In the genomic region with DNA sequence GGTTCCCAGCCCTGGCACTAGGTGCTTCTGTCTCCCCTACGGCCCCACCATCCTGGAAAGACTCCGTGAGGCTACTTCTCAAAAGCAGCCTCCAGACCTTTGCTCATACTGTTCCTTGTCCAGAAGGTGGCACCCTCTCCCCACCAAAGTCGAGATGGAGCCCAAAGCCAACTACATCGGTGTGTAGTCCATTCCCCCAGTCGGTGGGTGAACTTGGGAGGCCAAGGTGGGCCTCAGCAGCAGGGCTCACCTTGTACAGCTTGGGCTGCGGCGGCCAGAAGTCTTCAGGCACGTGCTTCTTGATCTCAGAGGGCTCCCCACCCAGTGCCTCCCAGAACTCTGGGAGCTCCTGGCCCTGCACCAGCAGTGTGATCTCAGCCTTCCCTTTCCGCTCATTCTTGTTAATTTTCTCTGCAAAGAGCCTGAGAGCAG, we compare ENCODE assay signal across 9 cellular contexts. TPM values are rescaled to one million over a fixed set of nuclear protein-coding genes. Genes with fewer than 3 reads are reported as not detected.
DNase-seq lines count a peak whose midpoint lies in the region; ATAC-seq, FAIRE-seq and TF ChIP-seq lines count a peak whose summit lies in the region.
"Had no signal": no experiment of that assay in that cellular context is flagged by ENCODE, and none has a peak within 500 bp of the region (broad histone marks: within the 10 kb centered on the region; RNA-seq: fewer than 3 reads in every experiment).

No MANE protein-coding gene starts in this region.

- TF ChIP-seq EP300 in A549 (IDR thresholded peaks at IDR 0.05), result no peak
- no peak for TF ChIP-seq EP300 in HepG2 (IDR thresholded peaks at IDR 0.05; ENCODE audit: low read depth in 2 of 2, low read length in 2 of 2)
- TF ChIP-seq EP300 in HepG2 (CRISPR knock-in tag; IDR thresholded peaks at IDR 0.05; ENCODE audit: borderline replicate concordance), result no peak

- DNase-seq in A549 (ENCODE audit: low read depth in 1 of 2, low spot score in 1 of 2), result peak; percentile 83 to 98
- peak; percentile 95 for DNase-seq in GM13977 (ENCODE audit: low spot score)
- peak; percentile 69 for DNase-seq in NCI-H2227 (lab: John Stamatoyannopoulos, UW; ENCODE audit: unreplicated experiment)
- peak; percentile 56 for DNase-seq in activated CD4-positive, alpha-beta T cell treated with anti-CD3 and anti-CD28 coated beads for 1 hour
- peak; percentile 83 for DNase-seq in cerebellum (ENCODE audit: low spot score)
- peak; percentile 56 for DNase-seq in HepG2 (ENCODE audit: low spot score)
- DNase-seq in stimulated activated CD4-positive, alpha-beta T cell treated with anti-CD3 and anti-CD28 coated beads, TNF-alpha, amount 100 ng/mL, for 1 hour (ENCODE audit: low read depth in 3 of 3, low spot score in 1 of 3), result peak; percentile 34 to 45 (median 35)

- H3K79me2 ChIP-seq in HepG2 (ENCODE audit: insufficient read depth, low read length), result no peaks in the 10 kb centered on the region

- BruUV-seq in HepG2 (replicated peaks; lab: Mats Ljungman, UMichigan), result no TSS peak

- H3K4me2 ChIP-seq in A549 (no peak overlapping the region), HepG2 (ENCODE audit: low read depth, low read length) (no peak overlapping the region)

- 27% methylated on average over 9 of the region's 9 CpGs for WGBS in A549 (ENCODE audit: missing lambda C conversion rate)
- WGBS in HepG2 (ENCODE audit: low lambda C conversion rate), result 52% methylated on average over 9 of the region's 9 CpGs

- no peak overlapping the region for H3K9ac ChIP-seq in HepG2 (ENCODE audit: insufficient read depth, low read depth, low read length)

- no peak for TF ChIP-seq POLR2A in A549 (IDR thresholded peaks at IDR 0.05; ENCODE audit: low read length)
- no peak for TF ChIP-seq POLR2A in HepG2 (IDR thresholded peaks at IDR 0.05; ENCODE audit: insufficient read depth in 1 of 2, low read depth in 2 of 2, low read length in 2 of 2)

- peaks cover 10% of the 10 kb centered on the region; the same call in 2 of the 3 replicates for H3K4me1 ChIP-seq in A549
- no peaks in the 10 kb centered on the region for H3K4me1 ChIP-seq in HepG2 (ENCODE audit: insufficient read depth, low read length)

- H3K27me3 ChIP-seq in HepG2 (ENCODE audit: control insufficient read depth in 1 of 2, insufficient read depth in 2 of 2, low read length in 2 of 2), result no peaks in the 10 kb centered on the region

- no peaks in the 10 kb centered on the region for H4K20me1 ChIP-seq in HepG2 (ENCODE audit: insufficient read depth, low read length)

- FAIRE-seq in A549 (lab: Jason Lieb, UNC), result peak; percentile 96
- FAIRE-seq in HepG2 (lab: Jason Lieb, UNC), result peak; percentile 77

- no peak overlapping the region for H2AFZ ChIP-seq in HepG2 (ENCODE audit: low read length)

- in situ Hi-C loops in GM13977 (cut with MboI; ENCODE audit: low pct_unique_long_range_greater_than_20kb, low sequenced_read_pairs, unreplicated experiment), result no loop called here
- in situ Hi-C loops in HepG2 (cut with HindIII; ENCODE audit: extremely low pct_ligation_motif_present, low pct_unique_long_range_greater_than_20kb), result no loop called here

- H3K27ac ChIP-seq in A549, result 0 out of 6 replicates have a peak overlapping the region, but pooled peaks of 1 of the 2 experiments have one; percentile 10
- H3K27ac ChIP-seq in HepG2 (ENCODE audit: extremely low read length, insufficient read depth, low read length), result no peak overlapping the region

- peak; percentile 86 for TF ChIP-seq CTCF in A549 (IDR thresholded peaks at IDR 0.05)
- peak; percentile 74 for TF ChIP-seq CTCF in GM13977 (IDR thresholded peaks at IDR 0.05; ENCODE audit: extremely low read depth, insufficient read depth, missing control alignments)
- peak; percentile 89 for TF ChIP-seq CTCF in HepG2 (CRISPR knock-in tag; IDR thresholded peaks at IDR 0.05)

- intact Hi-C loops in HepG2 (cut with micrococcal nuclease; ENCODE audit: unreplicated experiment), result no loop called here

- ATAC-seq in A549 (peak; percentile 73 to 87), HepG2 (peak; percentile 71), HG03432 (IDR thresholded peaks at IDR 0.05; ENCODE audit: unreplicated experiment) (no peak)

- peak; percentile 85 to 88 for TF ChIP-seq RAD21 in A549 (conservative IDR thresholded peaks at IDR 0.05 in 1 of 2, IDR thresholded peaks at IDR 0.05 in 1 of 2)
- peak; percentile 74; the same call in 1 of the 2 replicates for TF ChIP-seq RAD21 in HepG2 (CRISPR knock-in tag; IDR thresholded peaks at IDR 0.05)

- H3K9me3 ChIP-seq in A549, result no peaks in the 10 kb centered on the region
- H3K9me3 ChIP-seq in HepG2 (ENCODE audit: low read length), result no peaks in the 10 kb centered on the region

- H3K4me3 ChIP-seq in A549, result no peak overlapping the region
- H3K4me3 ChIP-seq in HepG2 (replicated peaks in 1 of 3; ENCODE audit: insufficient read depth in 1 of 3, low read depth in 2 of 3, low read length in 3 of 3), result no peak overlapping the region
- H3K4me3 ChIP-seq: skin epidermis had no signal

- H3K36me3 ChIP-seq in HepG2 (replicated peaks in 1 of 2; ENCODE audit: control insufficient read depth in 1 of 2, insufficient read depth in 2 of 2, low read length in 2 of 2), result peaks cover 39 to 71% of the 10 kb centered on the region in 2 experiments

- POLR2A ChIA-PET in A549 (lab: Yijun Ruan, JAX) (interaction anchor here (0.9 kb wide), 1 partner anchor 11 kb away, joined by 3 read pairs; a partner anchor contains a TSS), HepG2 (lab: Yijun Ruan, JAX) (interaction anchor here (1.8 kb wide), 1 partner anchor 11 kb away, joined by 5 read pairs; no protein-coding TSS in a partner anchor)

- CTCF ChIA-PET in A549 (lab: Yijun Ruan, JAX) (interaction anchor here (0.5 to 6.8 kb wide), 26 partner anchors 8 to 988 kb away, joined by 3 to 103 read pairs (median 4); a partner anchor contains a TSS), HepG2 (lab: Yijun Ruan, JAX; ENCODE audit: low intra/inter-chr PET ratio, low total read pairs) (interaction anchor here (1.0 to 1.1 kb wide), 2 partner anchors 71 to 130 kb away, joined by 3 read pairs; a partner anchor contains a TSS)

RNA-seq across cellular contexts. Expression of a gene that starts 10.2 kb away (rescaled TPM):
- 280 and 299 TPM in 2 replicates for polyA plus RNA-seq in A549 (2011; rRNA removed)
- polyA plus RNA-seq in A549 (2012; cell fraction: cytosol; rRNA removed), result 403 and 473 TPM in 2 replicates
- 1,130 and 1,454 TPM in 2 replicates for polyA plus RNA-seq in A549 (2012; cell fraction: nucleus; rRNA removed)
- polyA plus RNA-seq in A549 (2017; fragmentation: RNase III; extraction: RNeasy Plus Mini Kit Qiagen cat#74134 plus additional on column Dnase treatment), result 222 to 265 TPM (median 253 TPM) in 3 replicates
- polyA minus RNA-seq in A549 (2011; rRNA and poly(A)+ RNA removed), result 463 and 500 TPM in 2 replicates
- total RNA-seq in cerebellum, result 53.4 TPM
- 130 and 135 TPM in 2 replicates for total RNA-seq in HepG2 (2016; rRNA removed; fragmentation: Illumina TruSeq; extraction: Trizol)
- total RNA-seq in HepG2 (2016; cell fraction: cytosol; rRNA removed; fragmentation: Illumina TruSeq; extraction: Trizol; ENCODE audit: low read depth), result 20.5 and 23.1 TPM in 2 replicates
- total RNA-seq in HepG2 (2016; cell fraction: insoluble cytoplasmic fraction; rRNA removed; fragmentation: Illumina TruSeq; extraction: Trizol), result 123 and 124 TPM in 2 replicates
- 56.6 and 58.5 TPM in 2 replicates for total RNA-seq in HepG2 (2016; cell fraction: membrane; rRNA removed; fragmentation: Illumina TruSeq; extraction: Trizol)
- 79.3 and 83.0 TPM in 2 replicates for total RNA-seq in HepG2 (2016; cell fraction: nucleus; rRNA removed; fragmentation: Illumina TruSeq; extraction: Trizol)
- polyA plus RNA-seq in HepG2 (2011; rRNA removed), result 303 and 324 TPM in 2 replicates
- 189 and 265 TPM in 2 replicates for polyA plus RNA-seq in HepG2 (2011; cell fraction: cytosol; rRNA removed)
- polyA plus RNA-seq in HepG2 (2011; cell fraction: nucleus; rRNA removed), result 685 and 845 TPM in 2 replicates
- polyA plus RNA-seq in HepG2 (2012), result 108 and 130 TPM in 2 replicates
- 15.6 and 17.4 TPM in 2 replicates for polyA plus RNA-seq in HepG2 (2016; cell fraction: cytosol; fragmentation: Illumina TruSeq; extraction: Trizol; ENCODE audit: low read depth)
- 140 and 172 TPM in 2 replicates for polyA plus RNA-seq in HepG2 (2016; cell fraction: insoluble cytoplasmic fraction; fragmentation: Illumina TruSeq; extraction: Trizol; ENCODE audit: low read depth)
- polyA plus RNA-seq in HepG2 (2016; cell fraction: membrane; fragmentation: Illumina TruSeq; extraction: Trizol; ENCODE audit: low read depth), result 37.0 and 39.8 TPM in 2 replicates
- polyA plus RNA-seq in HepG2 (2016; cell fraction: nucleus; fragmentation: Illumina TruSeq; extraction: Trizol; ENCODE audit: insufficient read depth, low read depth), result 198 and 202 TPM in 2 replicates
- 413 and 442 TPM in 2 replicates for polyA minus RNA-seq in HepG2 (2011; rRNA and poly(A)+ RNA removed; ENCODE audit: low replicate concordance)
- polyA minus RNA-seq in HepG2 (2011; cell fraction: cytosol; rRNA and poly(A)+ RNA removed), result 159 and 175 TPM in 2 replicates
- polyA minus RNA-seq in HepG2 (2011; cell fraction: nucleus; rRNA and poly(A)+ RNA removed), result 95.7 and 108 TPM in 2 replicates

RNA-seq across cellular contexts. Expression of a gene that starts 12.1 kb away (rescaled TPM):
- polyA plus RNA-seq in A549 (2011; rRNA removed) (3.7 and 4.3 TPM in 2 replicates), A549 (2017; fragmentation: RNase III; extraction: RNeasy Plus Mini Kit Qiagen cat#74134 plus additional on column Dnase treatment) (6.0 to 8.5 TPM (median 7.0 TPM) in 3 replicates), HepG2 (2011; rRNA removed) (6.0 and 9.5 TPM in 2 replicates)
- polyA plus RNA-seq in A549 (2012; cell fraction: cytosol; rRNA removed), result 9.8 and 11.4 TPM in 2 replicates
- 49.8 and 52.9 TPM in 2 replicates for polyA plus RNA-seq in A549 (2012; cell fraction: nucleus; rRNA removed)
- polyA minus RNA-seq in A549 (2011; rRNA and poly(A)+ RNA removed), result 5.7 and 6.7 TPM in 2 replicates
- total RNA-seq in cerebellum (23.1 TPM), HepG2 (2016; rRNA removed; fragmentation: Illumina TruSeq; extraction: Trizol) (8.0 and 8.2 TPM in 2 replicates)
- total RNA-seq in HepG2 (2016; cell fraction: cytosol; rRNA removed; fragmentation: Illumina TruSeq; extraction: Trizol; ENCODE audit: low read depth), result 1.4 and 1.9 TPM in 2 replicates
- 6.8 and 9.6 TPM in 2 replicates for total RNA-seq in HepG2 (2016; cell fraction: insoluble cytoplasmic fraction; rRNA removed; fragmentation: Illumina TruSeq; extraction: Trizol)
- 2.5 and 2.9 TPM in 2 replicates for total RNA-seq in HepG2 (2016; cell fraction: membrane; rRNA removed; fragmentation: Illumina TruSeq; extraction: Trizol)
- total RNA-seq in HepG2 (2016; cell fraction: nucleus; rRNA removed; fragmentation: Illumina TruSeq; extraction: Trizol), result 11.8 and 12.5 TPM in 2 replicates
- polyA plus RNA-seq in HepG2 (2011; cell fraction: cytosol; rRNA removed), result 10.8 and 16.3 TPM in 2 replicates
- polyA plus RNA-seq in HepG2 (2011; cell fraction: nucleus; rRNA removed), result 40.2 and 48.1 TPM in 2 replicates
- 4.3 and 5.9 TPM in 2 replicates for polyA plus RNA-seq in HepG2 (2012)
- polyA plus RNA-seq in HepG2 (2016; cell fraction: cytosol; fragmentation: Illumina TruSeq; extraction: Trizol; ENCODE audit: low read depth), result 0.40 and 0.46 TPM in 2 replicates
- 3.5 and 3.7 TPM in 2 replicates for polyA plus RNA-seq in HepG2 (2016; cell fraction: insoluble cytoplasmic fraction; fragmentation: Illumina TruSeq; extraction: Trizol; ENCODE audit: low read depth)
- 1.1 and 1.2 TPM in 2 replicates for polyA plus RNA-seq in HepG2 (2016; cell fraction: membrane; fragmentation: Illumina TruSeq; extraction: Trizol; ENCODE audit: low read depth)
- 8.4 and 11.9 TPM in 2 replicates for polyA plus RNA-seq in HepG2 (2016; cell fraction: nucleus; fragmentation: Illumina TruSeq; extraction: Trizol; ENCODE audit: insufficient read depth, low read depth)
- 12.7 and 29.1 TPM in 2 replicates for polyA minus RNA-seq in HepG2 (2011; rRNA and poly(A)+ RNA removed; ENCODE audit: low replicate concordance)
- 7.4 and 9.1 TPM in 2 replicates for polyA minus RNA-seq in HepG2 (2011; cell fraction: cytosol; rRNA and poly(A)+ RNA removed)
- 18.0 and 20.5 TPM in 2 replicates for polyA minus RNA-seq in HepG2 (2011; cell fraction: nucleus; rRNA and poly(A)+ RNA removed)

RNA-seq across cellular contexts. Expression of a gene that starts 22.9 kb away (rescaled TPM):
- 11.2 and 13.1 TPM in 2 replicates for polyA plus RNA-seq in A549 (2011; rRNA removed)
- polyA plus RNA-seq in A549 (2012; cell fraction: cytosol; rRNA removed), result 26.7 and 42.5 TPM in 2 replicates
- polyA plus RNA-seq in A549 (2012; cell fraction: nucleus; rRNA removed), result 42.1 and 57.8 TPM in 2 replicates
- polyA plus RNA-seq in A549 (2017; fragmentation: RNase III; extraction: RNeasy Plus Mini Kit Qiagen cat#74134 plus additional on column Dnase treatment), result 15.5 to 19.3 TPM (median 18.9 TPM) in 3 replicates
- polyA minus RNA-seq in A549 (2011; rRNA and poly(A)+ RNA removed), result 13.9 and 20.5 TPM in 2 replicates
- 49.8 TPM for total RNA-seq in cerebellum
- total RNA-seq in HepG2 (2016; rRNA removed; fragmentation: Illumina TruSeq; extraction: Trizol), result 15.3 and 19.7 TPM in 2 replicates
- 2.3 and 2.6 TPM in 2 replicates for total RNA-seq in HepG2 (2016; cell fraction: cytosol; rRNA removed; fragmentation: Illumina TruSeq; extraction: Trizol; ENCODE audit: low read depth)
- total RNA-seq in HepG2 (2016; cell fraction: insoluble cytoplasmic fraction; rRNA removed; fragmentation: Illumina TruSeq; extraction: Trizol), result 15.3 and 17.1 TPM in 2 replicates
- total RNA-seq in HepG2 (2016; cell fraction: membrane; rRNA removed; fragmentation: Illumina TruSeq; extraction: Trizol), result 8.6 and 9.8 TPM in 2 replicates
- total RNA-seq in HepG2 (2016; cell fraction: nucleus; rRNA removed; fragmentation: Illumina TruSeq; extraction: Trizol), result 8.6 and 10.2 TPM in 2 replicates
- 15.0 and 18.8 TPM in 2 replicates for polyA plus RNA-seq in HepG2 (2011; rRNA removed)
- 10.4 and 17.8 TPM in 2 replicates for polyA plus RNA-seq in HepG2 (2011; cell fraction: cytosol; rRNA removed)
- polyA plus RNA-seq in HepG2 (2011; cell fraction: nucleus; rRNA removed), result 32.9 and 37.7 TPM in 2 replicates
- 7.1 and 9.0 TPM in 2 replicates for polyA plus RNA-seq in HepG2 (2012)
- 1.6 and 1.8 TPM in 2 replicates for polyA plus RNA-seq in HepG2 (2016; cell fraction: cytosol; fragmentation: Illumina TruSeq; extraction: Trizol; ENCODE audit: low read depth)
- 13.7 and 17.7 TPM in 2 replicates for polyA plus RNA-seq in HepG2 (2016; cell fraction: insoluble cytoplasmic fraction; fragmentation: Illumina TruSeq; extraction: Trizol; ENCODE audit: low read depth)
- polyA plus RNA-seq in HepG2 (2016; cell fraction: membrane; fragmentation: Illumina TruSeq; extraction: Trizol; ENCODE audit: low read depth), result 5.4 and 6.6 TPM in 2 replicates
- polyA plus RNA-seq in HepG2 (2016; cell fraction: nucleus; fragmentation: Illumina TruSeq; extraction: Trizol; ENCODE audit: insufficient read depth, low read depth), result 15.0 and 16.9 TPM in 2 replicates
- 19.0 and 51.1 TPM in 2 replicates for polyA minus RNA-seq in HepG2 (2011; rRNA and poly(A)+ RNA removed; ENCODE audit: low replicate concordance)
- 11.7 and 14.3 TPM in 2 replicates for polyA minus RNA-seq in HepG2 (2011; cell fraction: cytosol; rRNA and poly(A)+ RNA removed)
- 8.6 and 10.4 TPM in 2 replicates for polyA minus RNA-seq in HepG2 (2011; cell fraction: nucleus; rRNA and poly(A)+ RNA removed)

Comparison
In these comparisons a context has a peak if more than half of its experiments do, and no peak if none do; other contexts are left out.
1. DNase-seq: peak in every context shown above with its lines; median percentile 95 in GM13977; 90 in A549; 83 in cerebellum; 69 in NCI-H2227; 56 in activated CD4-positive, alpha-beta T cell treated with anti-CD3 and anti-CD28 coated beads for 1 hour; 56 in HepG2; 35 in stimulated activated CD4-positive, alpha-beta T cell treated with anti-CD3 and anti-CD28 coated beads, TNF-alpha, amount 100 ng/mL, for 1 hour.